In genomic region chrX:111098874-111099273, GRCh38 we compare ENCODE assay signal across 8 cellular contexts. TPM values are rescaled to one million over a fixed set of nuclear protein-coding genes. Genes with fewer than 3 reads are reported as not detected.
A peak's percentile ranks its signal among the peaks of the same experiment; 100 is the strongest.
DNase-seq lines count a peak whose midpoint lies in the region; ATAC-seq, FAIRE-seq and TF ChIP-seq lines count a peak whose summit lies in the region.

No MANE protein-coding gene starts in this region.

- H3K79me1 ChIP-seq in H1 (ENCODE audit: low read depth, low read length) = no peaks in the 10 kb centered on the region

- no peak overlapping the region for H3K56ac ChIP-seq in H1 (replicated peaks; ENCODE audit: insufficient read length, low read depth, low read length)

- no peak overlapping the region for H2BK12ac ChIP-seq in H1 (ENCODE audit: low read depth, low read length)

- H3K27ac ChIP-seq in MM.1S (ENCODE audit: low read length) (no peak overlapping the region), H1 (ENCODE audit: low read depth, low read length) (no peak overlapping the region), transverse colon (no peak overlapping the region)

- H3K18ac ChIP-seq in H1 (ENCODE audit: extremely low read depth, low read length) = no peak overlapping the region

- in situ Hi-C loops in transverse colon (cut with MboI; ENCODE audit: low pct_ligation_motif_present in 1 of 4, low pct_unique_long_range_greater_than_20kb in 1 of 4, low sequenced_read_pairs in 3 of 4) = no loop called here

- H2BK5ac ChIP-seq in H1 (ENCODE audit: low read depth, low read length) = no peak overlapping the region

- TF ChIP-seq RAD21 in H1 (IDR thresholded peaks at IDR 0.05 in 1 of 2, conservative IDR thresholded peaks at IDR 0.05 in 1 of 2; ENCODE audit: low read depth in 2 of 2, low read length in 2 of 2) = peak; percentile 41 to 57; a peak in 3 of 4 replicates

- no peaks in the 10 kb centered on the region for H3K9me2 ChIP-seq in MM.1S (replicated peaks; ENCODE audit: insufficient read depth, low read length)

- no peak overlapping the region for H2BK20ac ChIP-seq in H1 (ENCODE audit: low read length)

- H3K4me1 ChIP-seq in MM.1S (ENCODE audit: low read length) (no peaks in the 10 kb centered on the region), H1 (replicated peaks in 1 of 4; ENCODE audit: control insufficient read depth in 3 of 4, insufficient read depth in 4 of 4, low read length in 3 of 4) (peaks cover 0 to 4% (median 1%) of the 10 kb centered on the region in 4 experiments; a peak in 4 of 7 replicates), transverse colon (peaks cover 0 to 3% (median 0%) of the 10 kb centered on the region in 4 donors)

- no peak overlapping the region for H3K4me3 Mint-ChIP-seq in activated CD4-positive, alpha-beta memory T cell treated with anti-CD3 and anti-CD28 coated beads, Interleukin-2, amount 10 ng/mL, durations not matched to agents 7 days and 5 days
- peak overlapping the region in 2 of 3 experiments; percentile 5 to 34 for H3K4me3 Mint-ChIP-seq in nephron

- H3K79me2 ChIP-seq in MM.1S (ENCODE audit: low read length) (no peaks in the 10 kb centered on the region), H1 (ENCODE audit: control insufficient read depth in 1 of 2, insufficient read depth in 2 of 2, low read length in 2 of 2) (no peaks in the 10 kb centered on the region)

- ATAC-seq in GM21825 (IDR thresholded peaks at IDR 0.05; ENCODE audit: unreplicated experiment) = peak; percentile 70

- TF ChIP-seq EP300 in H1 (IDR thresholded peaks at IDR 0.05; ENCODE audit: borderline replicate concordance in 1 of 2, low read depth in 2 of 2, low read length in 2 of 2) (peak in 1 of 2 experiments; percentile 78; a peak in 2 of 3 replicates), transverse colon (IDR thresholded peaks at IDR 0.05; ENCODE audit: low read depth) (no peak)

- H3K4me2 ChIP-seq in MM.1S (ENCODE audit: low read depth, low read length) = peak overlapping the region; percentile 47
- peak overlapping the region; percentile 42 to 75 for H3K4me2 ChIP-seq in H1 (ENCODE audit: insufficient read depth in 1 of 2, low read depth in 2 of 2, low read length in 2 of 2)

- no peaks in the 10 kb centered on the region for H3F3A ChIP-seq in MM.1S (ENCODE audit: insufficient read depth, low read length)

- H3K14ac ChIP-seq in H1 (ENCODE audit: insufficient read length) = no peak overlapping the region

- TF ChIP-seq CTCF in GM12864 (IDR thresholded peaks at IDR 0.05; ENCODE audit: low read depth, low read length, missing control alignments) (peak; percentile 78), MM.1S (IDR thresholded peaks at IDR 0.05; ENCODE audit: low read length) (peak; percentile 82), H1 (IDR thresholded peaks at IDR 0.05; ENCODE audit: control extremely low read depth in 1 of 3, insufficient read depth in 1 of 3, low read depth in 1 of 3, low read length in 3 of 3) (peak; percentile 67 to 77 (median 70)), nephron (IDR thresholded peaks at IDR 0.05; ENCODE audit: unreplicated experiment in 3 of 3) (peak; percentile 77 to 84 (median 79)), transverse colon (IDR thresholded peaks at IDR 0.05) (peak; percentile 39 to 73 (median 59))

- H2BK120ac ChIP-seq in H1 (replicated peaks; ENCODE audit: low read depth, low read length) = no peak overlapping the region

- no peaks in the 10 kb centered on the region for H3K36me3 Mint-ChIP-seq in activated CD4-positive, alpha-beta memory T cell treated with anti-CD3 and anti-CD28 coated beads, Interleukin-2, amount 10 ng/mL, durations not matched to agents 7 days and 5 days (ENCODE audit: low read depth)
- H3K36me3 Mint-ChIP-seq in nephron (ENCODE audit: low read depth) = peaks cover 4% of the 10 kb centered on the region

- 31% methylated on average over 17 of the region's 22 CpGs; no CpG with 5 or more reads in 1 of the 2 experiments for WGBS in H1 (ENCODE audit: extremely low coverage in 1 of 2, insufficient coverage in 1 of 2, insufficient read length in 1 of 2, insufficient replicate concordance in 2 of 2, low coverage in 1 of 2, low lambda C conversion rate in 2 of 2, missing lambda C conversion rate in 1 of 2), 2 experiments
- 29% methylated on average over 22 of the region's 22 CpGs; no CpG with 5 or more reads in 1 of the 2 donors for WGBS in transverse colon (ENCODE audit: low coverage in 1 of 2), 2 donors

- no peak overlapping the region for H4K91ac ChIP-seq in H1 (replicated peaks; ENCODE audit: insufficient read length, low read length)

- peak overlapping the region; percentile 45 for H3K27ac Mint-ChIP-seq in activated CD4-positive, alpha-beta memory T cell treated with anti-CD3 and anti-CD28 coated beads, Interleukin-2, amount 10 ng/mL, durations not matched to agents 7 days and 5 days
- no peak overlapping the region for H3K27ac Mint-ChIP-seq in nephron

- DNase-seq in GM12864 (ENCODE audit: low read depth) = no peak
- DNase-seq in MM.1S = peak; percentile 72
- peak; percentile 71 for DNase-seq in activated CD4-positive, alpha-beta memory T cell treated with anti-CD3 and anti-CD28 coated beads, Interleukin-2, amount 10 ng/mL, durations not matched to agents 7 days and 5 days
- DNase-seq in H1 (ENCODE audit: low read depth in 1 of 2, low spot score in 2 of 2) = peak in 1 of 2 experiments; percentile 81
- DNase-seq in transverse colon = peak; percentile 42
- no peak for DNase-seq in DMS153 treated with DMSO at 0.1 percent for 48 hours (lab: John Stamatoyannopoulos, UW; ENCODE audit: unreplicated experiment)

- no peaks in the 10 kb centered on the region for H3K27me3 ChIP-seq in MM.1S (replicated peaks; ENCODE audit: insufficient read depth, low read length)
- no peaks in the 10 kb centered on the region for H3K27me3 ChIP-seq in H1 (replicated peaks in 1 of 4; ENCODE audit: control insufficient read depth in 3 of 4, extremely low read depth in 1 of 4, insufficient read depth in 3 of 4, low read length in 3 of 4)
- peaks cover 12% of the 10 kb centered on the region for H3K27me3 ChIP-seq in transverse colon

- CTCF ChIA-PET in activated CD4-positive, alpha-beta memory T cell treated with anti-CD3 and anti-CD28 coated beads, Interleukin-2, amount 10 ng/mL, durations not matched to agents 7 days and 5 days (lab: Charles Lee) = interaction anchor here (1.0 to 1.9 kb wide), 4 partner anchors 9 to 145 kb away, joined by 3 to 11 read pairs (median 8); no protein-coding TSS in a partner anchor
- CTCF ChIA-PET in H1 (lab: Charles Lee; ENCODE audit: partially characterized antibody) = interaction anchor here (0.6 to 6.9 kb wide), 16 partner anchors 8 to 935 kb away, joined by 3 to 42 read pairs (median 4); no protein-coding TSS in a partner anchor

- H4K8ac ChIP-seq in H1 (ENCODE audit: extremely low read depth, insufficient read depth, low read length) = no peak overlapping the region; the same call in 1 of the 2 replicates

- no peak overlapping the region for H4K5ac ChIP-seq in H1 (ENCODE audit: insufficient read length, low read depth, low read length)

- no peaks in the 10 kb centered on the region for H3K9me3 Mint-ChIP-seq in activated CD4-positive, alpha-beta memory T cell treated with anti-CD3 and anti-CD28 coated beads, Interleukin-2, amount 10 ng/mL, durations not matched to agents 7 days and 5 days
- no peaks in the 10 kb centered on the region for H3K9me3 Mint-ChIP-seq in nephron

- H2BK15ac ChIP-seq in H1 (ENCODE audit: low read length) = no peak overlapping the region

- peaks cover 12% of the 10 kb centered on the region for H3K27me3 Mint-ChIP-seq in activated CD4-positive, alpha-beta memory T cell treated with anti-CD3 and anti-CD28 coated beads, Interleukin-2, amount 10 ng/mL, durations not matched to agents 7 days and 5 days
- no peaks in the 10 kb centered on the region for H3K27me3 Mint-ChIP-seq in nephron (ENCODE audit: low read depth)

- no peak overlapping the region for H3K23ac ChIP-seq in H1 (ENCODE audit: insufficient read length)

- H2AFZ ChIP-seq in MM.1S (ENCODE audit: low read length) (peak overlapping the region; percentile 85), H1 (ENCODE audit: low read length) (no peak overlapping the region)

- TF ChIP-seq POLR2A in H1 (IDR thresholded peaks at IDR 0.05; ENCODE audit: control extremely low read depth in 1 of 2, low read depth in 2 of 2, low read length in 2 of 2) = no peak
- TF ChIP-seq POLR2A in transverse colon (IDR thresholded peaks at IDR 0.05) = no peak

- no peaks in the 10 kb centered on the region for H3K9me3 ChIP-seq in MM.1S (replicated peaks; ENCODE audit: insufficient read depth, low read length)
- H3K9me3 ChIP-seq in H1 (ENCODE audit: insufficient read depth in 2 of 2, low read depth in 1 of 2, low read length in 1 of 2) = no peaks in the 10 kb centered on the region
- no peaks in the 10 kb centered on the region for H3K9me3 ChIP-seq in transverse colon

- H2AK5ac ChIP-seq in H1 (ENCODE audit: low read depth, low read length) = no peak overlapping the region

- H4K20me1 ChIP-seq in MM.1S (ENCODE audit: insufficient read depth, low read length) (no peaks in the 10 kb centered on the region), H1 (replicated peaks in 1 of 2; ENCODE audit: control insufficient read depth in 1 of 2, insufficient read depth in 2 of 2, low read length in 2 of 2) (peaks cover 0 to 2% of the 10 kb centered on the region in 2 experiments)

- no peak overlapping the region for H3K4ac ChIP-seq in H1 (replicated peaks; ENCODE audit: insufficient read length, low read depth, low read length)

- H3K4me3 ChIP-seq in GM12864 (ENCODE audit: low read depth, low read length) (no peak overlapping the region), MM.1S (ENCODE audit: low read length) (no peak overlapping the region; the same call in 1 of the 2 replicates), H1 (ENCODE audit: extremely low read depth in 1 of 4, insufficient read depth in 2 of 4, low read depth in 3 of 4, low read length in 4 of 4) (peak overlapping the region in 1 of 4 experiments; percentile 32; a peak in 1 of 8 replicates), transverse colon (no peak overlapping the region)

- H3K36me3 ChIP-seq in MM.1S (replicated peaks; ENCODE audit: insufficient read depth, low read length) = no peaks in the 10 kb centered on the region
- peaks cover 0 to 17% (median 2%) of the 10 kb centered on the region in 4 experiments; a peak in 2 of 8 replicates for H3K36me3 ChIP-seq in H1 (ENCODE audit: control insufficient read depth in 2 of 4, insufficient read depth in 4 of 4, low read length in 3 of 4)
- H3K36me3 ChIP-seq in transverse colon = no peaks in the 10 kb centered on the region

- peak; percentile 92 for FAIRE-seq in H1 (lab: Jason Lieb, UNC)

- H3K23me2 ChIP-seq in H1 (ENCODE audit: low read depth, low read length) = no peaks in the 10 kb centered on the region

- POLR2A ChIA-PET in activated CD4-positive, alpha-beta memory T cell treated with anti-CD3 and anti-CD28 coated beads, Interleukin-2, amount 10 ng/mL, durations not matched to agents 7 days and 5 days (lab: Charles Lee) = no interaction called here
- POLR2A ChIA-PET in H1 (lab: Charles Lee; ENCODE audit: partially characterized antibody) = interaction anchor here (1.0 kb wide), 1 partner anchor 27 kb away, joined by 3 read pairs; no protein-coding TSS in a partner anchor

- peaks cover 31% of the 10 kb centered on the region for H3K4me1 Mint-ChIP-seq in activated CD4-positive, alpha-beta memory T cell treated with anti-CD3 and anti-CD28 coated beads, Interleukin-2, amount 10 ng/mL, durations not matched to agents 7 days and 5 days
- H3K4me1 Mint-ChIP-seq in nephron = peaks cover 24% of the 10 kb centered on the region

- intact Hi-C loops in transverse colon (cut with DNase I; ENCODE audit: low total_unique reads) = no loop called here

- H3K9ac ChIP-seq in MM.1S (ENCODE audit: low read length) (no peak overlapping the region), H1 (replicated peaks in 1 of 4; ENCODE audit: extremely low read depth in 1 of 4, low read depth in 3 of 4, low read length in 3 of 4) (no peak overlapping the region)

RNA-seq across cellular contexts. Expression of gene PAK3, which starts 2.9 kb away (rescaled TPM):
- 1 to 10 TPM; 1.4 to 2.0 TPM for total RNA-seq in activated CD4-positive, alpha-beta memory T cell treated with anti-CD3 and anti-CD28 coated beads, Interleukin-2, amount 10 ng/mL, durations not matched to agents 7 days and 5 days
- 6.4 and 7.2 TPM in 2 replicates for total RNA-seq in H1 (2021; fragmentation: NEBNext Ultra II Directional; extraction: Animal tissue kit (Norgen Biotek cat#: 25700))
- polyA plus RNA-seq in H1 (2011; rRNA removed) = 0.80 and 0.88 TPM in 2 replicates
- 1.9 TPM for polyA plus RNA-seq in H1 (2011; cell fraction: cytosol; rRNA removed)
- 4.4 TPM for polyA plus RNA-seq in H1 (2011; cell fraction: nucleus; rRNA removed)
- polyA plus RNA-seq in H1 (2012, experiment 1 of 2) = 1.6 to 2.8 TPM (median 2.1 TPM) in 4 replicates
- 0.22 TPM for polyA plus RNA-seq in H1 (2012, experiment 2 of 2)
- 1.9 TPM for polyA plus RNA-seq in H1 (2013, experiment 1 of 2)
- 1.9 TPM for polyA plus RNA-seq in H1 (2013, experiment 2 of 2)
- 4.2 and 5.0 TPM in 2 replicates for polyA minus RNA-seq in H1 (2011; rRNA and poly(A)+ RNA removed)
- 3.9 TPM for polyA minus RNA-seq in H1 (2011; cell fraction: cytosol; rRNA and poly(A)+ RNA removed)
- 14.5 TPM for polyA minus RNA-seq in H1 (2011; cell fraction: nucleus; rRNA and poly(A)+ RNA removed)
- under 1 TPM; 0.27 to 0.80 (median 0.77) TPM for total RNA-seq in transverse colon

Comparison
In these comparisons a context has a peak if more than half of its experiments do, and no peak if none do; other contexts are left out.
1. DNase-seq: peak in MM.1S (single experiment), activated CD4-positive, alpha-beta memory T cell treated with anti-CD3 and anti-CD28 coated beads, Interleukin-2, amount 10 ng/mL, durations not matched to agents 7 days and 5 days (single experiment) and transverse colon (single experiment); none in GM12864 (single experiment) and DMS153 treated with DMSO at 0.1 percent for 48 hours (single experiment).
2. Peak in every context shown above with its lines, with median percentiles within 50 percentile points of each other: CTCF ChIP-seq.